Comparison of ENCODE assay signal across 8 cellular contexts in genomic region chr22:23178512-23179254, GRCh38. TPM values are rescaled to one million over a fixed set of nuclear protein-coding genes. Genes with fewer than 3 reads are reported as not detected.
DNase-seq lines count a peak whose midpoint lies in the region; ATAC-seq and TF ChIP-seq lines count a peak whose summit lies in the region.

No MANE protein-coding gene starts in this region.

- H3K27me3 Mint-ChIP-seq in activated CD8-positive, alpha-beta memory T cell treated with anti-CD3 and anti-CD28 coated beads, Interleukin-2, amount 10 ng/mL, durations not matched to agents 7 days and 5 days = peaks cover 4% of the 10 kb centered on the region

- peak overlapping the region; percentile 48 for H3K9ac ChIP-seq in endocrine pancreas (ENCODE audit: control insufficient read depth, insufficient read depth, low read length)

- H3K36me3 Mint-ChIP-seq in activated CD8-positive, alpha-beta memory T cell treated with anti-CD3 and anti-CD28 coated beads, Interleukin-2, amount 10 ng/mL, durations not matched to agents 7 days and 5 days = peaks cover 28% of the 10 kb centered on the region
- peaks cover 17% of the 10 kb centered on the region for H3K36me3 Mint-ChIP-seq in stimulated activated effector memory CD8-positive, alpha-beta T cell treated with anti-CD3 and anti-CD28 coated beads, Interleukin-12 subunit alpha, Interleukin-12 subunit beta, amount 100 ng/mL, for 72 hours

- H3K9me3 Mint-ChIP-seq in activated CD8-positive, alpha-beta memory T cell treated with anti-CD3 and anti-CD28 coated beads, Interleukin-2, amount 10 ng/mL, durations not matched to agents 7 days and 5 days (ENCODE audit: low read depth) = peaks cover 9% of the 10 kb centered on the region
- peaks cover 5% of the 10 kb centered on the region for H3K9me3 Mint-ChIP-seq in stimulated activated effector memory CD8-positive, alpha-beta T cell treated with anti-CD3 and anti-CD28 coated beads, Interleukin-12 subunit alpha, Interleukin-12 subunit beta, amount 100 ng/mL, for 72 hours

- no peaks in the 10 kb centered on the region for H3K36me3 ChIP-seq in endocrine pancreas (ENCODE audit: control insufficient read depth, insufficient read depth, low read length)

- TF ChIP-seq CTCF in GM13976 (IDR thresholded peaks at IDR 0.05; ENCODE audit: borderline replicate concordance, control extremely low read depth, extremely low read depth, insufficient read depth, missing control alignments) = peak; percentile 93

- H3K4me1 ChIP-seq in endocrine pancreas (ENCODE audit: control insufficient read depth, insufficient read depth, low read length) = no peaks in the 10 kb centered on the region

- in situ Hi-C loops in ACHN (cut with HindIII; ENCODE audit: low pct_ligation_motif_present, low pct_unique_long_range_greater_than_20kb, low sequenced_read_pairs) (no loop called here), GM13976 (cut with MboI; ENCODE audit: low sequenced_read_pairs, unreplicated experiment) (loop anchor here (5.0 kb wide), 1 partner anchor 99 kb away; no protein-coding TSS in a partner anchor)

- no peaks in the 10 kb centered on the region for H3K27me3 ChIP-seq in endocrine pancreas (ENCODE audit: control insufficient read depth, insufficient read depth, low read length)

- DNase-seq in ACHN = peak; percentile 54
- peak; percentile 79 for DNase-seq in GM13976 (ENCODE audit: low spot score)
- peak; percentile 23 for DNase-seq in NCI-H774 (lab: John Stamatoyannopoulos, UW)
- peak; percentile 66 for DNase-seq in activated CD8-positive, alpha-beta memory T cell treated with anti-CD3 and anti-CD28 coated beads, Interleukin-2, amount 10 ng/mL, durations not matched to agents 7 days and 5 days
- peak; percentile 85 for DNase-seq in midbrain (lab: John Stamatoyannopoulos, UW)
- DNase-seq in stimulated activated effector memory CD8-positive, alpha-beta T cell treated with anti-CD3 and anti-CD28 coated beads, Interleukin-12 subunit alpha, Interleukin-12 subunit beta, amount 100 ng/mL, for 72 hours (ENCODE audit: low spot score in 2 of 2) = peak; percentile 54 to 79

- ATAC-seq in activated CD8-positive, alpha-beta memory T cell treated with anti-CD3 and anti-CD28 coated beads, Interleukin-2, amount 10 ng/mL, durations not matched to agents 7 days and 5 days = no peak
- peak; percentile 24 for ATAC-seq in stimulated activated effector memory CD8-positive, alpha-beta T cell treated with anti-CD3 and anti-CD28 coated beads, Interleukin-12 subunit alpha, Interleukin-12 subunit beta, amount 100 ng/mL, for 72 hours
- no peak for ATAC-seq in HG03460 (IDR thresholded peaks at IDR 0.05; ENCODE audit: unreplicated experiment)

- H3K9me3 ChIP-seq in endocrine pancreas (ENCODE audit: control insufficient read depth, low read length) = no peaks in the 10 kb centered on the region

- peaks cover 65% of the 10 kb centered on the region for H3K4me1 Mint-ChIP-seq in activated CD8-positive, alpha-beta memory T cell treated with anti-CD3 and anti-CD28 coated beads, Interleukin-2, amount 10 ng/mL, durations not matched to agents 7 days and 5 days
- H3K4me1 Mint-ChIP-seq in stimulated activated effector memory CD8-positive, alpha-beta T cell treated with anti-CD3 and anti-CD28 coated beads, Interleukin-12 subunit alpha, Interleukin-12 subunit beta, amount 100 ng/mL, for 72 hours = peaks cover 62% of the 10 kb centered on the region

- peak overlapping the region; percentile 29 for H3K4me3 Mint-ChIP-seq in activated CD8-positive, alpha-beta memory T cell treated with anti-CD3 and anti-CD28 coated beads, Interleukin-2, amount 10 ng/mL, durations not matched to agents 7 days and 5 days
- H3K4me3 Mint-ChIP-seq in stimulated activated effector memory CD8-positive, alpha-beta T cell treated with anti-CD3 and anti-CD28 coated beads, Interleukin-12 subunit alpha, Interleukin-12 subunit beta, amount 100 ng/mL, for 72 hours = peak overlapping the region; percentile 86

- H3K27ac Mint-ChIP-seq in activated CD8-positive, alpha-beta memory T cell treated with anti-CD3 and anti-CD28 coated beads, Interleukin-2, amount 10 ng/mL, durations not matched to agents 7 days and 5 days = no peak overlapping the region
- H3K27ac Mint-ChIP-seq in stimulated activated effector memory CD8-positive, alpha-beta T cell treated with anti-CD3 and anti-CD28 coated beads, Interleukin-12 subunit alpha, Interleukin-12 subunit beta, amount 100 ng/mL, for 72 hours = peak overlapping the region; percentile 43

- H3K4me3 ChIP-seq in endocrine pancreas (ENCODE audit: control insufficient read depth, insufficient read depth, low read length) = no peak overlapping the region

- CTCF ChIA-PET in activated CD8-positive, alpha-beta memory T cell treated with anti-CD3 and anti-CD28 coated beads, Interleukin-2, amount 10 ng/mL, durations not matched to agents 7 days and 5 days (lab: Charles Lee) = interaction anchor here (0.6 to 15.4 kb wide), 20 partner anchors 10 to 219 kb away, joined by 3 to 300 read pairs (median 4); partner anchors contain the start of genes RAB36 and RSPH14

RNA-seq across cellular contexts. Expression of gene BCR, which starts 1.6 kb away (rescaled TPM):
- total RNA-seq in activated CD8-positive, alpha-beta memory T cell treated with anti-CD3 and anti-CD28 coated beads, Interleukin-2, amount 10 ng/mL, durations not matched to agents 7 days and 5 days = 10 to 100 TPM; 20.6 to 40.2 TPM

RNA-seq across cellular contexts. Expression of gene RAB36, which starts 33.4 kb away (rescaled TPM):
- under 1 TPM; 0.26 to 0.37 TPM for total RNA-seq in activated CD8-positive, alpha-beta memory T cell treated with anti-CD3 and anti-CD28 coated beads, Interleukin-2, amount 10 ng/mL, durations not matched to agents 7 days and 5 days

RNA-seq across cellular contexts. Expression of gene RSPH14, which starts 36.9 kb away (rescaled TPM):
- total RNA-seq in activated CD8-positive, alpha-beta memory T cell treated with anti-CD3 and anti-CD28 coated beads, Interleukin-2, amount 10 ng/mL, durations not matched to agents 7 days and 5 days = not detected

Comparison
In these comparisons a context has a peak if more than half of its experiments do, and no peak if none do; other contexts are left out.
1. DNase-seq: peak in every context shown above with its lines; median percentile 85 in midbrain; 79 in GM13976; 66 in stimulated activated effector memory CD8-positive, alpha-beta T cell treated with anti-CD3 and anti-CD28 coated beads, Interleukin-12 subunit alpha, Interleukin-12 subunit beta, amount 100 ng/mL, for 72 hours; 66 in activated CD8-positive, alpha-beta memory T cell treated with anti-CD3 and anti-CD28 coated beads, Interleukin-2, amount 10 ng/mL, durations not matched to agents 7 days and 5 days; 54 in ACHN; 23 in NCI-H774.